In genomic region chr3:111782447-111782782, GRCh38 we compare ENCODE assay signal across 20 cellular contexts.
DNase-seq lines count a peak whose midpoint lies in the region; ATAC-seq, FAIRE-seq and TF ChIP-seq lines count a peak whose summit lies in the region.
"Had no signal": no experiment of that assay in that cellular context is flagged by ENCODE, and none has a peak within 500 bp of the region (broad histone marks: within the 10 kb centered on the region; RNA-seq: fewer than 3 reads in every experiment).

No MANE protein-coding gene starts in this region.

- H3K4me1 ChIP-seq in liver (ENCODE audit: control insufficient read depth in 4 of 4, insufficient read depth in 4 of 4, low read length in 3 of 4) (peaks cover 6 to 49% (median 20%) of the 10 kb centered on the region in 4 donors), HepG2 (ENCODE audit: insufficient read depth, low read length) (peaks cover 19% of the 10 kb centered on the region), right lobe of liver (peaks cover 0 to 43% (median 9%) of the 10 kb centered on the region in 4 donors), gastrocnemius medialis (peaks cover 0 to 10% of the 10 kb centered on the region in 2 donors), aorta (ENCODE audit: control insufficient read depth in 1 of 2, insufficient read depth in 2 of 2, low read length in 2 of 2) (peaks cover 0 to 3% of the 10 kb centered on the region in 2 donors)

- no peak for TF ChIP-seq CTCF in liver (IDR thresholded peaks at IDR 0.05; ENCODE audit: low read depth, low read length, missing input control)
- no peak for TF ChIP-seq CTCF in HepG2 (CRISPR knock-in tag; IDR thresholded peaks at IDR 0.05)
- TF ChIP-seq CTCF in right lobe of liver (IDR thresholded peaks at IDR 0.05), result no peak
- no peak for TF ChIP-seq CTCF in gastrocnemius medialis (IDR thresholded peaks at IDR 0.05 in 4 of 5, conservative IDR thresholded peaks at IDR 0.05 in 1 of 5)

- H4K20me1 ChIP-seq in HepG2 (ENCODE audit: insufficient read depth, low read length), result no peaks in the 10 kb centered on the region

- WGBS in liver, result 19% methylated on average over 1 of the region's 1 CpG
- 73% methylated on average over 1 of the region's 1 CpG for WGBS in HepG2 (ENCODE audit: low lambda C conversion rate)
- 0% methylated on average over 1 of the region's 1 CpG for WGBS in right lobe of liver (ENCODE audit: insufficient coverage, low coverage, low lambda C conversion rate, missing lambda C conversion rate)
- WGBS in aorta, 2 donors, result 4 to 12% methylated on average over 1 of the region's 1 CpG

- TF ChIP-seq POLR2A in HepG2 (IDR thresholded peaks at IDR 0.05; ENCODE audit: insufficient read depth in 1 of 2, low read depth in 2 of 2, low read length in 2 of 2) (no peak), right lobe of liver (IDR thresholded peaks at IDR 0.05) (no peak), gastrocnemius medialis (IDR thresholded peaks at IDR 0.05) (no peak)

- H3K36me3 ChIP-seq in liver (ENCODE audit: control insufficient read depth in 4 of 4, insufficient read depth in 3 of 4, low read depth in 1 of 4, low read length in 3 of 4), result peaks cover 0 to 4% (median 2%) of the 10 kb centered on the region in 4 donors
- no peaks in the 10 kb centered on the region for H3K36me3 ChIP-seq in HepG2 (replicated peaks in 1 of 2; ENCODE audit: control insufficient read depth in 1 of 2, insufficient read depth in 2 of 2, low read length in 2 of 2)
- no peaks in the 10 kb centered on the region for H3K36me3 ChIP-seq in right lobe of liver
- no peaks in the 10 kb centered on the region for H3K36me3 ChIP-seq in gastrocnemius medialis
- H3K36me3 ChIP-seq in aorta (ENCODE audit: control insufficient read depth in 1 of 2, insufficient read depth in 2 of 2, low read length in 1 of 2), result no peaks in the 10 kb centered on the region

- TF ChIP-seq EP300 in HepG2 (IDR thresholded peaks at IDR 0.05; ENCODE audit: low read depth in 2 of 2, low read length in 2 of 2) (no peak), HepG2 (CRISPR knock-in tag; IDR thresholded peaks at IDR 0.05; ENCODE audit: borderline replicate concordance) (no peak)

- POLR2A ChIA-PET in HepG2 (lab: Yijun Ruan, JAX), result interaction anchor here (1.6 kb wide), 1 partner anchor 196 kb away, joined by 4 read pairs; the partner anchor contains the start of gene ABHD10

- ATAC-seq in HepG2 (no peak), right lobe of liver (peak; percentile 55 to 70 (median 67)), gastrocnemius medialis (no peak), aorta (ENCODE audit: low FRiP score) (peak; percentile 17), GM18907 (IDR thresholded peaks at IDR 0.05; ENCODE audit: unreplicated experiment) (no peak), GM19023 (IDR thresholded peaks at IDR 0.05; ENCODE audit: unreplicated experiment) (no peak)
- ATAC-seq: K562; Panc1; stimulated activated naive CD8-positive, alpha-beta T cell treated with anti-CD3 and anti-CD28 coated beads, Interleukin-15, amount 100 ng/mL, for 72 hours had no signal

- FAIRE-seq in HepG2 (lab: Jason Lieb, UNC), result no peak
- FAIRE-seq: frontal cortex, K562 had no signal

- in situ Hi-C loops in HepG2 (cut with HindIII; ENCODE audit: extremely low pct_ligation_motif_present, low pct_unique_long_range_greater_than_20kb) (no loop called here), gastrocnemius medialis (cut with MboI; ENCODE audit: low sequenced_read_pairs in 4 of 4) (no loop called here)

- H3K4me3 ChIP-seq in liver (ENCODE audit: low read depth in 1 of 3, low read length in 3 of 3), result no peak overlapping the region
- no peak overlapping the region for H3K4me3 ChIP-seq in HepG2 (replicated peaks in 1 of 3; ENCODE audit: insufficient read depth in 1 of 3, low read depth in 2 of 3, low read length in 3 of 3)
- no peak overlapping the region for H3K4me3 ChIP-seq in right lobe of liver
- H3K4me3 ChIP-seq in gastrocnemius medialis, result no peak overlapping the region
- no peak overlapping the region for H3K4me3 ChIP-seq in aorta (ENCODE audit: low read length in 2 of 2)
- H3K4me3 ChIP-seq: K562 had no signal

- H3K9me3 ChIP-seq in liver (ENCODE audit: control insufficient read depth in 4 of 4, low read length in 3 of 4) (no peaks in the 10 kb centered on the region), HepG2 (ENCODE audit: low read length) (no peaks in the 10 kb centered on the region), right lobe of liver (no peaks in the 10 kb centered on the region), gastrocnemius medialis (no peaks in the 10 kb centered on the region), aorta (ENCODE audit: control insufficient read depth, low read length) (no peaks in the 10 kb centered on the region)

- H3K79me2 ChIP-seq in HepG2 (ENCODE audit: insufficient read depth, low read length), result no peaks in the 10 kb centered on the region

- peak overlapping the region; percentile 71 to 72 for H3K9ac ChIP-seq in liver (ENCODE audit: low read depth in 1 of 2, low read length in 2 of 2)
- H3K9ac ChIP-seq in HepG2 (ENCODE audit: insufficient read depth, low read depth, low read length), result no peak overlapping the region

- intact Hi-C loops in HepG2 (cut with micrococcal nuclease; ENCODE audit: unreplicated experiment) (no loop called here), right lobe of liver (cut with DNase I) (no loop called here), gastrocnemius medialis (cut with DNase I; ENCODE audit: low total_unique reads) (no loop called here), aorta (cut with DNase I) (no loop called here)

- CTCF ChIA-PET in HepG2 (lab: Yijun Ruan, JAX; ENCODE audit: low intra/inter-chr PET ratio, low total read pairs), result no interaction called here

- no peak overlapping the region for H2AFZ ChIP-seq in HepG2 (ENCODE audit: low read length)

- H3K27ac ChIP-seq in liver (ENCODE audit: low read depth in 1 of 2, low read length in 2 of 2) (peak overlapping the region; percentile 76 to 79), HepG2 (ENCODE audit: extremely low read length, insufficient read depth, low read length) (no peak overlapping the region), right lobe of liver (peak overlapping the region; percentile 53 to 88 (median 76)), gastrocnemius medialis (peak overlapping the region; percentile 14 to 50 (median 42)), aorta (ENCODE audit: low read depth in 1 of 2, low read length in 2 of 2) (peak overlapping the region in 1 of 2 donors; percentile 76)

- BruUV-seq in HepG2 (replicated peaks; lab: Mats Ljungman, UMichigan), result no TSS peak

- H3K27me3 ChIP-seq in liver (ENCODE audit: control insufficient read depth in 4 of 4, insufficient read depth in 4 of 4, low read length in 3 of 4) (no peaks in the 10 kb centered on the region), HepG2 (ENCODE audit: control insufficient read depth in 1 of 2, insufficient read depth in 2 of 2, low read length in 2 of 2) (no peaks in the 10 kb centered on the region), right lobe of liver (no peaks in the 10 kb centered on the region), gastrocnemius medialis (no peaks in the 10 kb centered on the region), aorta (ENCODE audit: control insufficient read depth in 1 of 2, insufficient read depth in 2 of 2, low read length in 1 of 2) (no peaks in the 10 kb centered on the region)

- DNase-seq in HepG2 (ENCODE audit: low spot score), result no peak
- DNase-seq in right lobe of liver, result no peak
- no peak for DNase-seq in gastrocnemius medialis
- no peak for DNase-seq in aorta
- no peak for DNase-seq in nucleus accumbens (lab: John Stamatoyannopoulos, UW)
- DNase-seq: activated CD4-positive, CD25-positive, alpha-beta regulatory T cell; activated T-cell treated with anti-CD3 and anti-CD28 coated beads, Interleukin-2, amount 50 U/mL, for 48 hours; DMS 273 treated with DMSO at 0.1 percent for 48 hours; GDM1; H9; NCI-H2029; NCI-H345; occipital lobe; stimulated activated naive CD8-positive, alpha-beta T cell treated with anti-CD3 and anti-CD28 coated beads, Interleukin-15, amount 100 ng/mL, for 72 hours had no signal

- H3K4me2 ChIP-seq in HepG2 (ENCODE audit: low read depth, low read length), result no peak overlapping the region

- TF ChIP-seq RAD21 in liver (IDR thresholded peaks at IDR 0.05) (no peak), HepG2 (CRISPR knock-in tag; IDR thresholded peaks at IDR 0.05) (no peak)

TF ChIP-seq in liver, 16 proteins besides CTCF, POLR2A, EP300 and RAD21 (continues in another document):
- no peak for TF ChIP-seq FOXA1 (IDR thresholded peaks at IDR 0.05)
- no peak for TF ChIP-seq HNF4G (IDR thresholded peaks at IDR 0.05)
- TF ChIP-seq ZBTB33 (IDR thresholded peaks at IDR 0.05), result no peak
- no peak for TF ChIP-seq EGR1 (IDR thresholded peaks at IDR 0.05; ENCODE audit: low read depth in 2 of 2)

TF ChIP-seq in HepG2, 621 proteins besides CTCF, POLR2A, EP300 and RAD21:
- TF ChIP-seq TCF7 (IDR thresholded peaks at IDR 0.05; ENCODE audit: low read depth), result no peak
- TF ChIP-seq SRF (IDR thresholded peaks at IDR 0.05; ENCODE audit: low read depth, low read length), result no peak
- no peak for TF ChIP-seq SP140L (CRISPR knock-in tag; IDR thresholded peaks at IDR 0.05; ENCODE audit: borderline replicate concordance)
- no peak for TF ChIP-seq ZNF251 (CRISPR knock-in tag; IDR thresholded peaks at IDR 0.05)
- TF ChIP-seq CREB1 (IDR thresholded peaks at IDR 0.05), result no peak
- no peak for TF ChIP-seq CREB1 (CRISPR knock-in tag; IDR thresholded peaks at IDR 0.05)
- no peak for TF ChIP-seq E2F5 (CRISPR knock-in tag; conservative IDR thresholded peaks at IDR 0.05)
TF ChIP-seq in HepG2: peak in this region for 0.

Comparison
In these comparisons a context has a peak if more than half of its experiments do, and no peak if none do; other contexts are left out.
1. ATAC-seq: peak in right lobe of liver (4 of 4) and aorta (single experiment); none in HepG2 (single experiment), gastrocnemius medialis (0 of 2), GM18907 (single experiment) and GM19023 (single experiment).